Comparison of ENCODE assay signal across 4 cellular contexts in the genomic region with DNA sequence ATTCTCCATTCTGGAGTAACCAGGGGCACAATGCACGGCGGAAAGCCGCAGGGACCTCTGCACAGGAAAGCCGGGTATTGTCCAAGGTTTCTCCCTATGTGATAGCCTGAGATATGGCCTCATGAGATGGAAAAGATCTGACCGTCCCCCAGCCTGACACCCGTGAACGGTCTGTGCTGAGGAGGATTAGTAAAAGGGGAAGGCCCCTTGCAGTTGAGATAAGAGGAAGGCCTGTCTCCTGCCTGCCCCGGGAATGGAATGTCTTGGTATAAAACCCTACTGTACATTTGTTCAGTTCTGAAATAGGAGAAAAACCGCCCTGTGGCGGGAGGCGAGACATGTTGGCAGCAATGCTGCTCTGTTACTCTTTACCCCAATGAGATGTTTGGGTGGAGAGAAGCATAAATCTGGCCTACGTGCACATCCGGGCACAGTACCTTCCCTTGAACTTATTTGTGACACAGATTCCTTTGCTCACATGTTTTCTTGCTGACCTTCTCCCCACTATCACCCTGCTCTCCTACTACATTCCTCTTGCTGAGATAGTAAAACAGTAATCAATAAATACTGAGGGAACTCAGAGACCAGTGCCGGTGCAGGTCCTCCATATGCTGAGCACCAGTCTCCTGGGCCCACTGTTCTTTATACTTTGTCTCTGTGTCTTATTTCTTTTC. TPM values are rescaled to one million over a fixed set of nuclear protein-coding genes. Genes with fewer than 3 reads are reported as not detected.
"Had no signal": no experiment of that assay in that cellular context is flagged by ENCODE, and none has a peak within 500 bp of the region (broad histone marks: within the 10 kb centered on the region; RNA-seq: fewer than 3 reads in every experiment).

No MANE protein-coding gene starts in this region.

RNA-seq across cellular contexts. Expression of gene POU4F1, which starts 43.8 kb away (rescaled TPM):
- total RNA-seq: ascending aorta, breast epithelium, left ventricle myocardium superior, thyroid gland had no signal
